Comparison of ENCODE assay signal across 14 cellular contexts in the genomic region with DNA sequence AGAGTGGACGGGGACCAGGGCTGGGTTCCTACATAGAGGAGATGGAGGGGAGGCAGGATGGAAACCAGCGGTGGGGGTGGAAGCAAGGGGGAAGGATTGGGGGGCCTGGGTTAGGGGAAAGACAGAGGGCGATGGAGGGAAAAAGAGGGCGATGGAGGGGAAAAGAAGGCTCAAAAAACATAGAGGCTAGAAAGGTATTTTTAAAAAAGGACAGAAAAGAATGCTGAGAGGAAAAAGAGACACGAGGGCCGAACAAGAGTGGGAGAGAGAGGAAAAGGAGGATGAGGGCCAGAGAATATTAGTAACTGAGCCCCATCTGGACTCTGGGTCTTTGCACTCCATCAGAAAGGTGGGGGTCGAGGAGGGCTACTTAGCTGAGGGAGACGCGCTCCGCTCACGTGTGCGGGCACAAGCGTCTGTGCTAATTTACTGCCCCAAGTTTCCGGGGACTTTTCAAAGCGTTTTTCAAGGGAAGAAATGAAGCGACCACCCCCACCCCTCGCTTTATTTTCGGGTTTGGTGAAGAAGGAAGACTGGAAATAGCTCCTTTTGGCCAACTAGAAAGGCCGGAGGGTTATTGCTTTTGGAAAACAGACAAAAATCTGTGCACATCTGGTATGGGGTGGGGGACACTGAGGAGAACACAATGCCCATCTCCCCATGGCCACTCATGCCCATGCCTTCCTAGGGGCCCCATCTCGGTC. TPM values are rescaled to one million over a fixed set of nuclear protein-coding genes. Genes with fewer than 3 reads are reported as not detected.
"Had no signal": no experiment of that assay in that cellular context is flagged by ENCODE, and none has a peak within 500 bp of the region (broad histone marks: within the 10 kb centered on the region; RNA-seq: fewer than 3 reads in every experiment).

No MANE protein-coding gene starts in this region.

- H3K27ac Mint-ChIP-seq: activated CD8-positive, alpha-beta T cell treated with anti-CD3 and anti-CD28 coated beads for 36 hours; activated naive CD8-positive, alpha-beta T cell treated with anti-CD3 and anti-CD28 coated beads, Interleukin-2, amount 10 ng/mL, durations not matched to agents 7 days and 5 days; activated T-cell treated with anti-CD3 and anti-CD28 coated beads, Interleukin-2, amount 50 U/mL, for 72 hours; memory B cell had no signal

- DNase-seq: activated CD4-positive, alpha-beta T cell treated with anti-CD3 and anti-CD28 coated beads for 4 hours; activated CD8-positive, alpha-beta memory T cell treated with anti-CD3 and anti-CD28 coated beads, Interleukin-2, amount 50 U/mL, for 4 hours; activated CD8-positive, alpha-beta T cell treated with anti-CD3 and anti-CD28 coated beads for 36 hours; activated naive CD8-positive, alpha-beta T cell treated with anti-CD3 and anti-CD28 coated beads, Interleukin-2, amount 10 ng/mL, durations not matched to agents 7 days and 5 days; anterior cingulate cortex; left lung; right cardiac atrium; small intestine; WERI-Rb-1 had no signal

- H3K4me3 Mint-ChIP-seq: activated CD8-positive, alpha-beta T cell treated with anti-CD3 and anti-CD28 coated beads for 36 hours; activated naive CD8-positive, alpha-beta T cell treated with anti-CD3 and anti-CD28 coated beads, Interleukin-2, amount 10 ng/mL, durations not matched to agents 7 days and 5 days; memory B cell had no signal

- H3K9me3 ChIP-seq: left lung, neutrophil, tibial nerve had no signal

- ATAC-seq: activated CD8-positive, alpha-beta T cell treated with anti-CD3 and anti-CD28 coated beads for 36 hours; activated T-cell treated with anti-CD3 and anti-CD28 coated beads, Interleukin-2, amount 50 U/mL, for 72 hours; left lung; right cardiac atrium had no signal

RNA-seq across cellular contexts. Expression of gene PAX6, which starts 14.4 kb away (rescaled TPM):
- total RNA-seq: activated CD8-positive, alpha-beta T cell treated with anti-CD3 and anti-CD28 coated beads for 36 hours; activated naive CD8-positive, alpha-beta T cell treated with anti-CD3 and anti-CD28 coated beads, Interleukin-2, amount 10 ng/mL, durations not matched to agents 7 days and 5 days; left lung; posterior vena cava; right cardiac atrium; tibial nerve had no signal
